9 cellular contexts compared by ENCODE assay signal in genomic region chr1:201268604-201269151, GRCh38. TPM values are rescaled to one million over a fixed set of nuclear protein-coding genes. Genes with fewer than 3 reads are reported as not detected.
A peak's percentile ranks its signal among the peaks of the same experiment; 100 is the strongest.
DNase-seq lines count a peak whose midpoint lies in the region; ATAC-seq and TF ChIP-seq lines count a peak whose summit lies in the region.
"Had no signal": no experiment of that assay in that cellular context is flagged by ENCODE, and none has a peak within 500 bp of the region (broad histone marks: within the 10 kb centered on the region; RNA-seq: fewer than 3 reads in every experiment).

No MANE protein-coding gene starts in this region.

- intact Hi-C loops in PC-3 (cut with micrococcal nuclease) (loop anchor here (1.0 kb wide), 1 partner anchor 15 kb away; the partner anchor contains the start of gene PKP1), sigmoid colon (cut with DNase I) (no loop called here)

- H3F3A ChIP-seq in PC-3 (ENCODE audit: low read length, unreplicated experiment) = peaks cover 11% of the 10 kb centered on the region

- no TSS peak for BruUV-seq in PC-3 (replicated peaks; lab: Mats Ljungman, UMichigan)

- ATAC-seq in PC-3 = peak; percentile 34

- peak; percentile 71 for DNase-seq in ELR (ENCODE audit: low read depth)
- peak; percentile 89 for DNase-seq in PC-3
- DNase-seq in fibroblast of peridontal ligament (ENCODE audit: extremely low read depth) = peak; percentile 47
- DNase-seq in sigmoid colon = peak; percentile 55
- no peak for DNase-seq in iPS-NIHi7 (ENCODE audit: extremely low spot score)
- no peak for DNase-seq in iPS-NIHi11 (ENCODE audit: low spot score)
- DNase-seq in NCI-H128 (lab: John Stamatoyannopoulos, UW; ENCODE audit: unreplicated experiment) = no peak
- DNase-seq in NCI-H1417 (lab: John Stamatoyannopoulos, UW) = no peak

- no peak for TF ChIP-seq POLR2A in sigmoid colon (IDR thresholded peaks at IDR 0.05)

- H3K27ac ChIP-seq in PC-3 (ENCODE audit: low read length) (peak overlapping the region; percentile 83), sigmoid colon (no peak overlapping the region)

- H3K4me3 ChIP-seq in PC-3 (ENCODE audit: low read length) (no peak overlapping the region), sigmoid colon (no peak overlapping the region)

- peak overlapping the region; percentile 71 for H3K4me2 ChIP-seq in PC-3 (ENCODE audit: low read length)

- H3K9ac ChIP-seq in PC-3 (ENCODE audit: low read length) = peak overlapping the region; percentile 76

- H3K27me3 ChIP-seq in PC-3 (ENCODE audit: low read length) = no peaks in the 10 kb centered on the region
- H3K27me3 ChIP-seq in sigmoid colon = peaks cover 0 to 16% (median 0%) of the 10 kb centered on the region in 3 donors

- TF ChIP-seq EP300 in sigmoid colon (IDR thresholded peaks at IDR 0.05) = no peak

- peaks cover 44% of the 10 kb centered on the region for H3K4me1 ChIP-seq in PC-3 (ENCODE audit: insufficient read depth, low read length)
- H3K4me1 ChIP-seq in sigmoid colon = no peaks in the 10 kb centered on the region

- no peaks in the 10 kb centered on the region for H3K9me2 ChIP-seq in PC-3 (replicated peaks; ENCODE audit: low read length)

- no peaks in the 10 kb centered on the region for H3K79me2 ChIP-seq in PC-3 (ENCODE audit: low read length)

- no peaks in the 10 kb centered on the region for H3K9me3 ChIP-seq in PC-3 (ENCODE audit: low read length)
- no peaks in the 10 kb centered on the region for H3K9me3 ChIP-seq in sigmoid colon

- POLR2A ChIA-PET in PC-3 (lab: Charles Lee; ENCODE audit: unreplicated experiment) = interaction anchor here (1.0 to 1.2 kb wide), 2 partner anchors 14 to 16 kb away, joined by 3 read pairs; no protein-coding TSS in a partner anchor

- no peak for TF ChIP-seq CTCF in PC-3 (conservative IDR thresholded peaks at IDR 0.05; ENCODE audit: low read depth, low read length)
- TF ChIP-seq CTCF in sigmoid colon (IDR thresholded peaks at IDR 0.05) = no peak

- CTCF ChIA-PET in PC-3 (lab: Charles Lee) = no interaction called here

- H2AFZ ChIP-seq in PC-3 (ENCODE audit: low read length) = peak overlapping the region; percentile 1; the same call in 1 of the 2 replicates

- 58 to 64% methylated on average over 12 of the region's 12 CpGs for WGBS in sigmoid colon, 2 donors

- H3K36me3 ChIP-seq in PC-3 (ENCODE audit: low read depth, low read length) = no peaks in the 10 kb centered on the region
- H3K36me3 ChIP-seq in sigmoid colon = no peaks in the 10 kb centered on the region

- H4K20me1 ChIP-seq in PC-3 (ENCODE audit: low read length) = no peaks in the 10 kb centered on the region

RNA-seq across cellular contexts. Expression of gene PKP1, which starts 14.6 kb away (rescaled TPM):
- 211 and 259 TPM in 2 replicates for total RNA-seq in PC-3 (2014; rRNA removed)
- total RNA-seq in sigmoid colon = under 1 TPM in 2 of 4 donors, not detected in 2; under 0.01 to 0.16 TPM
- polyA plus RNA-seq in sigmoid colon = under 1 TPM; under 0.01 to 0.60 (median 0.48) TPM
- total RNA-seq: T-helper 1 cell treated with Interleukin-12 subunit alpha and Interleukin-12 subunit beta and Interleukin-4 antibody, amounts not matched to agents 30 ng/mL and 1 ng/mL, for 36 hours had no signal

Comparison
In these comparisons a context has a peak if more than half of its experiments do, and no peak if none do; other contexts are left out.
1. DNase-seq: peak in ELR (single experiment), PC-3 (single experiment), fibroblast of peridontal ligament (single experiment) and sigmoid colon (single experiment); none in iPS-NIHi7 (single experiment), iPS-NIHi11 (single experiment), NCI-H128 (single experiment) and NCI-H1417 (0 of 3).
2. RNA of gene PKP1, which starts 14.6 kb away (total RNA-seq): 211 to 259 TPM in PC-3; under 0.01 to 0.16 TPM in sigmoid colon; every median in the first group is over 100 times any median in the second.